ENCODE assay signal across 1 cellular context in genomic region chr9:96854073-96854876, GRCh38.
A peak's percentile ranks its signal among the peaks of the same experiment; 100 is the strongest.
TF ChIP-seq lines count a peak whose summit lies in the region.

ZNF782 (minus strand) TSS chr9:96854514; CDS start chr9:96851961, 2,553 bp downstream.

TF ChIP-seq in K562, 482 proteins besides CTCF, POLR2A, EP300 and RAD21 (continued from another document and continues in another):
- TF ChIP-seq ZNF318 (IDR thresholded peaks at IDR 0.05; ENCODE audit: borderline replicate concordance in 1 of 2, low read depth in 1 of 2) (no peak), ZBTB12 (CRISPR knock-in tag; IDR thresholded peaks at IDR 0.05) (no peak), ZNF174 (CRISPR knock-in tag; IDR thresholded peaks at IDR 0.05) (no peak), ZNF212 (CRISPR knock-in tag; IDR thresholded peaks at IDR 0.05) (no peak), SAP30 (IDR thresholded peaks at IDR 0.05; ENCODE audit: borderline replicate concordance, insufficient read depth, low read depth, low read length, poor library complexity, severe bottlenecking) (peak; percentile 68), NCOR1 (IDR thresholded peaks at IDR 0.05) (no peak), TAF7 (tag; IDR thresholded peaks at IDR 0.05) (no peak), HMGXB4 (CRISPR knock-in tag; IDR thresholded peaks at IDR 0.05) (no peak), HCFC1 (IDR thresholded peaks at IDR 0.05; ENCODE audit: low read depth, low read length) (peak; percentile 92), SRSF7 (optimal IDR thresholded peaks at IDR 0.05; ENCODE audit: low read depth, low read length) (no peak), SREBF1 (IDR thresholded peaks at IDR 0.05; ENCODE audit: borderline replicate concordance, low read depth, low read length) (no peak), ZHX1 (conservative IDR thresholded peaks at IDR 0.05; ENCODE audit: low read length) (no peak), ZNF79 (CRISPR knock-in tag; IDR thresholded peaks at IDR 0.05; ENCODE audit: low read depth) (no peak), C11orf30 (IDR thresholded peaks at IDR 0.05; ENCODE audit: low read depth) (no peak; the same call in 1 of the 2 replicates), RAD51 (IDR thresholded peaks at IDR 0.05; ENCODE audit: borderline replicate concordance, low read depth) (no peak), TBP (optimal IDR thresholded peaks at IDR 0.05; ENCODE audit: low read depth, low read length) (peak; percentile 50), ID3 (CRISPR knock-in tag; IDR thresholded peaks at IDR 0.05) (no peak), ID3 (tag; IDR thresholded peaks at IDR 0.05) (no peak), SOX6 (IDR thresholded peaks at IDR 0.05) (no peak), GABPB2 (CRISPR knock-in tag; conservative IDR thresholded peaks at IDR 0.05) (no peak), BDP1 (IDR thresholded peaks at IDR 0.05; ENCODE audit: insufficient read depth, insufficient read length) (no peak), MAZ (CRISPR knock-in tag; conservative IDR thresholded peaks at IDR 0.05 in 1 of 2, IDR thresholded peaks at IDR 0.05 in 1 of 2) (peak; percentile 49 to 60; a peak in 2 of 4 replicates), PHF20 (IDR thresholded peaks at IDR 0.05; ENCODE audit: partially characterized antibody) (peak; percentile 23), ZNF584 (CRISPR knock-in tag; IDR thresholded peaks at IDR 0.05; ENCODE audit: low read depth) (no peak), ZNF143 (CRISPR knock-in tag; IDR thresholded peaks at IDR 0.05) (peak; percentile 91), SLC30A9 (CRISPR knock-in tag; IDR thresholded peaks at IDR 0.05) (no peak), ATF6 (CRISPR knock-in tag; IDR thresholded peaks at IDR 0.05) (0 out of 2 replicates have a peak, but pooled peaks have one; percentile 43), NFE2L1 (tag; IDR thresholded peaks at IDR 0.05; ENCODE audit: borderline replicate concordance, low read depth) (no peak), POLR2AphosphoS2 (IDR thresholded peaks at IDR 0.05; ENCODE audit: low read length) (peak; percentile 77; the same call in 1 of the 2 replicates), YY1 (IDR thresholded peaks at IDR 0.05; ENCODE audit: borderline replicate concordance in 1 of 3, control insufficient read depth in 1 of 3, extremely low read depth in 1 of 3, insufficient read depth in 3 of 3, insufficient read length in 1 of 3, insufficient replicate concordance in 2 of 3, low read depth in 1 of 3, low read length in 2 of 3) (peak in 1 of 3 experiments; percentile 25), CBX2 (IDR thresholded peaks at IDR 0.05; ENCODE audit: insufficient read depth, low read length, poor library complexity, severe bottlenecking) (no peak), VEZF1 (CRISPR knock-in tag; IDR thresholded peaks at IDR 0.05) (peak; percentile 57), PATZ1 (CRISPR knock-in tag; IDR thresholded peaks at IDR 0.05; ENCODE audit: borderline replicate concordance) (no peak), ZNF551 (CRISPR knock-in tag; IDR thresholded peaks at IDR 0.05) (no peak), FOSL1 (tag; conservative IDR thresholded peaks at IDR 0.05) (0 out of 2 replicates have a peak, but pooled peaks have one; percentile 20), HIVEP1 (CRISPR knock-in tag; IDR thresholded peaks at IDR 0.05) (no peak), SNIP1 (IDR thresholded peaks at IDR 0.05; ENCODE audit: low read depth) (no peak), HNRNPLL (IDR thresholded peaks at IDR 0.05; ENCODE audit: low read depth, low read length, poor library complexity, severe bottlenecking) (peak; percentile 95), ESRRA (IDR thresholded peaks at IDR 0.05; ENCODE audit: borderline replicate concordance, low read depth) (no peak; the same call in 1 of the 2 replicates), DDX20 (tag; IDR thresholded peaks at IDR 0.05; ENCODE audit: low read depth) (no peak)
